In genomic region chr14:35949933-35950332, GRCh38 we compare ENCODE assay signal across 14 cellular contexts.
DNase-seq lines count a peak whose midpoint lies in the region; ATAC-seq lines count a peak whose summit lies in the region.
"Had no signal": no experiment of that assay in that cellular context is flagged by ENCODE, and none has a peak within 500 bp of the region (broad histone marks: within the 10 kb centered on the region; RNA-seq: fewer than 3 reads in every experiment).

No MANE protein-coding gene starts in this region.

- ATAC-seq in GM21619 (IDR thresholded peaks at IDR 0.05; ENCODE audit: unreplicated experiment): no peak
- ATAC-seq: activated T-cell treated with anti-CD3 and anti-CD28 coated beads, Interleukin-2, amount 50 U/mL, for 4 hours had no signal

- DNase-seq in NCI-H510A treated with DMSO at 0.1 percent for 48 hours (lab: John Stamatoyannopoulos, UW): peak; percentile 68
- no peak for DNase-seq in NCI-H510A (lab: John Stamatoyannopoulos, UW)
- peak; percentile 95 for DNase-seq in NCI-H69 (lab: John Stamatoyannopoulos, UW)
- peak; percentile 64 for DNase-seq in foreskin melanocyte
- peak; percentile 32 for DNase-seq in superior temporal gyrus (ENCODE audit: extremely low spot score)
- DNase-seq in retina: no peak
- DNase-seq in SIG-M5 (lab: John Stamatoyannopoulos, UW): no peak
- DNase-seq: activated CD4-positive, alpha-beta T cell treated with anti-CD3 and anti-CD28 coated beads, Interleukin-2, amount 50 U/mL, for 1 hour; activated T-cell treated with anti-CD3 and anti-CD28 coated beads, Interleukin-2, amount 50 U/mL, for 4 hours; adrenal gland; H7; stimulated activated CD4-positive, alpha-beta T cell treated with anti-CD3 and anti-CD28 coated beads, Interleukin-15, amount 100 ng/mL, for 24 hours; testis had no signal

Comparison
In these comparisons a context has a peak if more than half of its experiments do, and no peak if none do; other contexts are left out.
1. DNase-seq: peak in NCI-H510A treated with DMSO at 0.1 percent for 48 hours (single experiment), NCI-H69 (single experiment), foreskin melanocyte (single experiment) and superior temporal gyrus (single experiment); none in NCI-H510A (single experiment), retina (single experiment) and SIG-M5 (single experiment).